In genomic region chr19:53771133-53771532, GRCh38 we compare ENCODE assay signal across 13 cellular contexts. TPM values are rescaled to one million over a fixed set of nuclear protein-coding genes. Genes with fewer than 3 reads are reported as not detected.
"Had no signal": no experiment of that assay in that cellular context is flagged by ENCODE, and none has a peak within 500 bp of the region (broad histone marks: within the 10 kb centered on the region; RNA-seq: fewer than 3 reads in every experiment).

No MANE protein-coding gene starts in this region.

- H3K4me3 ChIP-seq: ovary, thoracic aorta, uterus had no signal

- H3K27ac ChIP-seq: ovary, thoracic aorta, uterus had no signal

- H3K27me3 ChIP-seq: ovary, uterus had no signal

- H3K36me3 ChIP-seq: ovary, thoracic aorta, uterus had no signal

- H3K9me3 ChIP-seq: thoracic aorta, uterus had no signal

- H3K4me1 ChIP-seq: uterus had no signal

- DNase-seq: activated CD4-positive, alpha-beta T cell treated with anti-CD3 and anti-CD28 coated beads, Interleukin-2, amount 10 ng/mL, durations not matched to agents 7 days and 5 days; effector memory CD8-positive, alpha-beta T cell; hypothalamus; nephron progenitor cell; ovary; retina; stimulated activated CD4-positive, alpha-beta T cell treated with anti-CD3 and anti-CD28 coated beads, Interleukin-4, amount 100 ng/mL, for 1 hour; stimulated activated naive CD8-positive, alpha-beta T cell treated with anti-CD3 and anti-CD28 coated beads, Interleukin-15, amount 100 ng/mL, for 72 hours; T-helper 1 cell; uterus had no signal

RNA-seq across cellular contexts. Expression of gene NLRP12, which starts 53.0 kb away (rescaled TPM):
- total RNA-seq: activated CD4-positive, alpha-beta T cell treated with anti-CD3 and anti-CD28 coated beads, Interleukin-2, amount 10 ng/mL, durations not matched to agents 7 days and 5 days; activated CD8-positive, alpha-beta memory T cell treated with anti-CD3 and anti-CD28 coated beads for 36 hours; activated T-helper 2 cell treated with anti-CD3 and anti-CD28 coated beads, Interferon-gamma antibody, Interleukin-2, Interleukin-4, amounts not matched to agents 10 μg/mL and 5 μg/mL and 100 μg/mL, durations not matched to agents 14 hours and 24 hours and 36 hours had no signal
